2 cellular contexts compared by ENCODE assay signal in the genomic region with DNA sequence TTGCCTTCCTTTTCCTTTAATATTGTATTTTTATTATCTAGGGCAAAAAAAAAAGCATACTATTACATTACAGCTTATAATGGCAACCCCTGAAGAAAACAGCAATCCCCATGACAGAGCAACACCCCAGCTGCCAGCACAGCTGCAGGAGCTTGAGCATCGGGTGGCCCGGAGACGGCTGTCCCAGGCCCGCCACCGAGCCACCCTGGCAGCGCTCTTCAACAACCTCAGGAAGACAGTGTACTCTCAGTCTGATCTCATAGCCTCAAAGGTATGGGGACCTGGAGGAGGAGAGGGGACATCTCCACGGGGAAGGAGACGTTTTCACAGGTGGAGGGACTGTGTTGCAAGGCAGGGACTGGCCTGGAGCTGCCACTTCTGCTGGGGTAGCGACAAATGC.
TF ChIP-seq lines count a peak whose summit lies in the region.

No MANE protein-coding gene starts in this region.

TF ChIP-seq in HEK293, 187 proteins besides CTCF, POLR2A, EP300 and RAD21:
- TF ChIP-seq ZNF354C (tag by site-specific recombination; IDR thresholded peaks at IDR 0.05; ENCODE audit: borderline replicate concordance, low read depth): no peak
- TF ChIP-seq ZBTB1 (tag by site-specific recombination; IDR thresholded peaks at IDR 0.05): no peak
- TF ChIP-seq, protein P1, sequence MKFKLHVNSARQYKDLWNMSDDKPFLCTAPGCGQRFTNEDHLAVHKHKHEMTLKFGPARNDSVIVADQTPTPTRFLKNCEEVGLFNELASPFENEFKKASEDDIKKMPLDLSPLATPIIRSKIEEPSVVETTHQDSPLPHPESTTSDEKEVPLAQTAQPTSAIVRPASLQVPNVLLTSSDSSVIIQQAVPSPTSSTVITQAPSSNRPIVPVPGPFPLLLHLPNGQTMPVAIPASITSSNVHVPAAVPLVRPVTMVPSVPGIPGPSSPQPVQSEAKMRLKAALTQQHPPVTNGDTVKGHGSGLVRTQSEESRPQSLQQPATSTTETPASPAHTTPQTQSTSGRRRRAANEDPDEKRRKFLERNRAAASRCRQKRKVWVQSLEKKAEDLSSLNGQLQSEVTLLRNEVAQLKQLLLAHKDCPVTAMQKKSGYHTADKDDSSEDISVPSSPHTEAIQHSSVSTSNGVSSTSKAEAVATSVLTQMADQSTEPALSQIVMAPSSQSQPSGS (tag by site-specific recombination; IDR thresholded peaks at IDR 0.05; ENCODE audit: low read depth): no peak
- TF ChIP-seq, protein P2, sequence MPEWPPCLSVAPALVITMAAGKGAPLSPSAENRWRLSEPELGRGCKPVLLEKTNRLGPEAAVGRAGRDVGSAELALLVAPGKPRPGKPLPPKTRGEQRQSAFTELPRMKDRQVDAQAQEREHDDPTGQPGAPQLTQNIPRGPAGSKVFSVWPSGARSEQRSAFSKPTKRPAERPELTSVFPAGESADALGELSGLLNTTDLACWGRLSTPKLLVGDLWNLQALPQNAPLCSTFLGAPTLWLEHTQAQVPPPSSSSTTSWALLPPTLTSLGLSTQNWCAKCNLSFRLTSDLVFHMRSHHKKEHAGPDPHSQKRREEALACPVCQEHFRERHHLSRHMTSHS (tag by site-specific recombination; IDR thresholded peaks at IDR 0.05): no peak
- TF ChIP-seq ZNF335 (tag by site-specific recombination; conservative IDR thresholded peaks at IDR 0.05): peak; percentile 53; the same call in 1 of the 2 replicates

TF ChIP-seq in H1, 55 proteins besides CTCF, POLR2A, EP300 and RAD21:
- no peak for TF ChIP-seq SP4 (IDR thresholded peaks at IDR 0.05; ENCODE audit: low read length)
- TF ChIP-seq NANOG (IDR thresholded peaks at IDR 0.05; ENCODE audit: insufficient read depth, low read depth, low read length, poor library complexity, severe bottlenecking): no peak
